In the genomic region with DNA sequence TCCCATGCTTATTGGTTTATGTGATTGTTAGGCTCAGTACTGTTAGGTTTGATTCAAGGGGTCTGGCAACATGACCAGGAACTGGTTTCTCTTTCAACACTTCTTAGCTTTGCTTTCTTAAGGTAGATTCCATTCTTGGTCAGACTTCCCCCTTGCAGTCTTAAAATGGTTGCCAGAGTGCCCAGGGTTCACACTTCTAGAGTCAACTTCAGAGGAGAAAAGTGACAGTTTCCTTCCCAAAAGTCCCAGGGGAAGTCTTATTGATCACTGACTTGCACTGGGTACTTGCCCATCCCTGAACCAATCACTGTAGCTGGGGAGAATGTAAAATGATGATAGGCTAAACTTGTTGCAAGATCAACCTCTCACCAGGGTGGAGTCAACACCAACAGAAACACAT, we compare ENCODE assay signal across 16 cellular contexts. TPM values are rescaled to one million over a fixed set of nuclear protein-coding genes. Genes with fewer than 3 reads are reported as not detected.
DNase-seq lines count a peak whose midpoint lies in the region; ATAC-seq, FAIRE-seq and TF ChIP-seq lines count a peak whose summit lies in the region.
"Had no signal": no experiment of that assay in that cellular context is flagged by ENCODE, and none has a peak within 500 bp of the region (broad histone marks: within the 10 kb centered on the region; RNA-seq: fewer than 3 reads in every experiment).

No MANE protein-coding gene starts in this region.

- H3K27me3 ChIP-seq in vagina = no peaks in the 10 kb centered on the region
- H3K27me3 ChIP-seq: foreskin keratinocyte had no signal

- no peak overlapping the region for H3K4me3 ChIP-seq in vagina

- TF ChIP-seq POLR2A in GM12892 (IDR thresholded peaks at IDR 0.05; ENCODE audit: low read depth, low read length) (no peak), vagina (IDR thresholded peaks at IDR 0.05) (no peak)

- intact Hi-C loops in vagina (cut with DNase I) = no loop called here

- peaks cover 0 to 6% of the 10 kb centered on the region in 2 donors for H3K36me3 ChIP-seq in vagina

- ATAC-seq in GM18870 (IDR thresholded peaks at IDR 0.05; ENCODE audit: unreplicated experiment) = peak; percentile 63
- peak; percentile 51 for ATAC-seq in HG02588 (IDR thresholded peaks at IDR 0.05; ENCODE audit: unreplicated experiment)
- ATAC-seq in HG03565 (IDR thresholded peaks at IDR 0.05; ENCODE audit: unreplicated experiment) = peak; percentile 57
- ATAC-seq: foreskin keratinocyte, HCT116, right cardiac atrium, Right ventricle myocardium inferior had no signal

- no peaks in the 10 kb centered on the region for H3K4me1 ChIP-seq in vagina

- DNase-seq in GM12892 (ENCODE audit: insufficient read length) = no peak
- DNase-seq in RCC 7860 (ENCODE audit: low spot score) = no peak
- DNase-seq in vagina (ENCODE audit: extremely low spot score in 2 of 2) = no peak
- DNase-seq in islet precursor cell = no peak
- DNase-seq: EL, foreskin keratinocyte, NCI-H1694, NCI-H446, occipital lobe, right cardiac atrium had no signal

- no peaks in the 10 kb centered on the region for H3K9me3 ChIP-seq in vagina

- TF ChIP-seq CTCF in vagina (IDR thresholded peaks at IDR 0.05) = no peak

- FAIRE-seq in GM12892 (lab: Jason Lieb, UNC) = peak; percentile 82
- no peak for FAIRE-seq in RCC 7860 (lab: Jason Lieb, UNC)
- FAIRE-seq: endothelial cell of umbilical vein had no signal

- H3K27ac ChIP-seq in vagina = no peak overlapping the region
- H3K27ac ChIP-seq: foreskin keratinocyte had no signal

RNA-seq across cellular contexts. Expression of gene MGLL, which starts 14.1 kb away (rescaled TPM):
- 47.5 TPM for polyA plus RNA-seq in GM12892 (2012; ENCODE audit: missing spikeins)
- total RNA-seq in vagina = 35.6 TPM
